8 cellular contexts compared by ENCODE assay signal in genomic region chr2:10079931-10080535, GRCh38. TPM values are rescaled to one million over a fixed set of nuclear protein-coding genes. Genes with fewer than 3 reads are reported as not detected.
DNase-seq lines count a peak whose midpoint lies in the region; ATAC-seq, FAIRE-seq and TF ChIP-seq lines count a peak whose summit lies in the region.

CYS1 (minus strand) TSS chr2:10080411; CDS start chr2:10080223, 188 bp downstream.

- intact Hi-C loops in K562 (cut with micrococcal nuclease) (no loop called here), kidney (cut with DNase I) (loop anchor here (10.0 kb wide), 1 partner anchor 355 kb away; no protein-coding TSS in a partner anchor), stomach (cut with DNase I; ENCODE audit: low total_unique reads) (no loop called here)

- no peak for TF ChIP-seq EP300 in K562 (IDR thresholded peaks at IDR 0.05; ENCODE audit: low read length)
- no peak for TF ChIP-seq EP300 in stomach (IDR thresholded peaks at IDR 0.05)

- TF ChIP-seq RAD21 in K562 (CRISPR knock-in tag; conservative IDR thresholded peaks at IDR 0.05 in 1 of 2, IDR thresholded peaks at IDR 0.05 in 1 of 2), result peak in 1 of 2 experiments; percentile 49; a peak in 2 of 4 replicates

- H3K36me3 ChIP-seq in BLaER1 treated with 17β-estradiol and CSF1 and Interleukin-3, amounts not matched to agents 10 nM and 100 nM, result no peaks in the 10 kb centered on the region
- H3K36me3 ChIP-seq in HUES6 (ENCODE audit: control insufficient read depth, insufficient read depth, low read length), result no peaks in the 10 kb centered on the region
- no peaks in the 10 kb centered on the region for H3K36me3 ChIP-seq in K562 (ENCODE audit: control insufficient read depth, insufficient read depth, low read length)
- peaks cover 0 to 4% of the 10 kb centered on the region in 2 donors for H3K36me3 ChIP-seq in kidney (ENCODE audit: control insufficient read depth in 1 of 2, insufficient read depth in 2 of 2, low read length in 2 of 2)
- no peaks in the 10 kb centered on the region for H3K36me3 ChIP-seq in stomach

- no peaks in the 10 kb centered on the region for H3K79me2 ChIP-seq in K562 (ENCODE audit: control insufficient read depth, insufficient read depth, low read length)

- POLR2A ChIA-PET in K562 (lab: Yijun Ruan, JAX), result no interaction called here

- peaks cover 0 to 36% (median 25%) of the 10 kb centered on the region in 11 experiments; a peak in 16 of 22 replicates for H4K20me1 ChIP-seq in BLaER1 treated with 17β-estradiol and CSF1 and Interleukin-3, amounts not matched to agents 10 nM and 100 nM
- 0 out of 2 replicates have a peak, but pooled peaks cover 7% of the 10 kb centered on the region for H4K20me1 ChIP-seq in K562 (replicated peaks; ENCODE audit: control insufficient read depth, insufficient read depth, low read length)

- in situ Hi-C loops in K562 (cut with MboI), result no loop called here

- H3K4me3 ChIP-seq in BLaER1 treated with 17β-estradiol and CSF1 and Interleukin-3, amounts not matched to agents 10 nM and 100 nM, result peak within 1 kb of the TSS; percentile 53 to 73 (median 62)
- peak within 1 kb of the TSS; percentile 56 for H3K4me3 ChIP-seq in HUES6 (ENCODE audit: low read depth, low read length)
- peak within 1 kb of the TSS; percentile 17; the same call in 1 of the 2 replicates for H3K4me3 ChIP-seq in K562
- H3K4me3 ChIP-seq in kidney (ENCODE audit: low read length in 2 of 2), result peak within 1 kb of the TSS; percentile 80 to 92
- H3K4me3 ChIP-seq in stomach, result peak within 1 kb of the TSS; percentile 54 to 69 (median 62)

- peak within 1 kb of the TSS in 10 of 11 experiments; percentile 30 to 75 (median 64); a peak in 21 of 22 replicates for H3K9ac ChIP-seq in BLaER1 treated with 17β-estradiol and CSF1 and Interleukin-3, amounts not matched to agents 10 nM and 100 nM
- H3K9ac ChIP-seq in HUES6 (ENCODE audit: low read length), result peak within 1 kb of the TSS; percentile 32
- peak within 1 kb of the TSS in 1 of 2 experiments; percentile 39; a peak in 2 of 4 replicates for H3K9ac ChIP-seq in K562 (ENCODE audit: insufficient read depth in 1 of 2, low read depth in 2 of 2, low read length in 2 of 2)
- peak within 1 kb of the TSS; percentile 73 to 89 for H3K9ac ChIP-seq in kidney (ENCODE audit: low read length in 2 of 2)

- no peak within 1 kb of the TSS for H3K27ac ChIP-seq in BLaER1 treated with 17β-estradiol and CSF1 and Interleukin-3, amounts not matched to agents 10 nM and 100 nM
- no peak within 1 kb of the TSS for H3K27ac ChIP-seq in HUES6 (ENCODE audit: low read depth, low read length)
- H3K27ac ChIP-seq in K562 (ENCODE audit: extremely low read depth, low read depth, low read length), result no peak within 1 kb of the TSS
- H3K27ac ChIP-seq in kidney (ENCODE audit: low read depth in 2 of 2, low read length in 2 of 2), result peak within 1 kb of the TSS; percentile 96 to 97
- H3K27ac ChIP-seq in stomach, result peak within 1 kb of the TSS; percentile 52 to 91 (median 73)

- no TSS peak for BruUV-seq in K562 (replicated peaks; lab: Mats Ljungman, UMichigan)

- WGBS in K562 (ENCODE audit: insufficient coverage, low coverage, missing lambda C conversion rate), result 0% methylated on average over 30 of the region's 88 CpGs
- 0 to 3% (median 2%) methylated on average over 20 to 86 of the region's 88 CpGs for WGBS in stomach, 5 donors

- TF ChIP-seq CTCF in K562 (IDR thresholded peaks at IDR 0.05 in 2 of 3, conservative IDR thresholded peaks at IDR 0.05 in 1 of 3; ENCODE audit: insufficient read depth in 2 of 3, low read depth in 1 of 3, low read length in 3 of 3) (peak in 2 of 3 experiments; percentile 38 to 47; a peak in 2 of 6 replicates), kidney (IDR thresholded peaks at IDR 0.05; ENCODE audit: borderline replicate concordance, extremely low read depth, insufficient read depth) (peak; percentile 54), stomach (IDR thresholded peaks at IDR 0.05) (peak in 1 of 7 experiments; percentile 37)

- peaks cover 8 to 29% (median 22%) of the 10 kb centered on the region in 10 experiments; a peak in 19 of 20 replicates for H3K4me1 ChIP-seq in BLaER1 treated with 17β-estradiol and CSF1 and Interleukin-3, amounts not matched to agents 10 nM and 100 nM
- peaks cover 12% of the 10 kb centered on the region for H3K4me1 ChIP-seq in HUES6 (ENCODE audit: control insufficient read depth, insufficient read depth, low read length)
- peaks cover 0 to 19% of the 10 kb centered on the region in 2 experiments; a peak in 3 of 5 replicates for H3K4me1 ChIP-seq in K562 (replicated peaks in 1 of 2; ENCODE audit: control insufficient read depth in 2 of 2, insufficient read depth in 2 of 2, low read length in 2 of 2)
- H3K4me1 ChIP-seq in kidney (ENCODE audit: control insufficient read depth in 1 of 2, insufficient read depth in 1 of 2, low read depth in 1 of 2, low read length in 2 of 2), result peaks cover 27 to 32% of the 10 kb centered on the region in 2 donors
- peaks cover 8 to 35% (median 26%) of the 10 kb centered on the region in 4 donors for H3K4me1 ChIP-seq in stomach

- CTCF ChIA-PET in K562 (lab: Yijun Ruan, JAX; ENCODE audit: low intra/inter-chr PET ratio), result interaction anchor here (0.6 kb wide), 1 partner anchor 16 kb away, joined by 4 read pairs; no protein-coding TSS in a partner anchor

- no peak within 1 kb of the TSS for H2AFZ ChIP-seq in K562 (ENCODE audit: low read depth, low read length)

- TF ChIP-seq POLR2A in K562 (conservative IDR thresholded peaks at IDR 0.05) (no peak), stomach (IDR thresholded peaks at IDR 0.05) (no peak)

- no peaks in the 10 kb centered on the region for H3K9me1 ChIP-seq in K562 (ENCODE audit: control insufficient read depth, insufficient read depth, low read length)

- FAIRE-seq in K562 (lab: Jason Lieb, UNC) (no peak), kidney (lab: Jason Lieb, UNC) (no peak)

- DNase-seq in K562 (ENCODE audit: extremely low read depth in 1 of 4, low spot score in 3 of 4) (peak; percentile 35 to 82 (median 71)), kidney (peak; percentile 88), stomach (no peak), NCI-H524 treated with DMSO at 0.1 percent for 48 hours (lab: John Stamatoyannopoulos, UW) (no peak)

- no peaks in the 10 kb centered on the region for H3K9me3 ChIP-seq in BLaER1 treated with 17β-estradiol and CSF1 and Interleukin-3, amounts not matched to agents 10 nM and 100 nM (replicated peaks in 1 of 11)
- H3K9me3 ChIP-seq in HUES6 (ENCODE audit: control insufficient read depth, insufficient read depth, low read depth, low read length) (no peaks in the 10 kb centered on the region), K562 (replicated peaks; ENCODE audit: control insufficient read depth, insufficient read depth, low read depth, low read length) (no peaks in the 10 kb centered on the region), kidney (ENCODE audit: control insufficient read depth in 1 of 2, low read length in 2 of 2) (no peaks in the 10 kb centered on the region), stomach (no peaks in the 10 kb centered on the region)

- H3K27me3 ChIP-seq in BLaER1 treated with 17β-estradiol and CSF1 and Interleukin-3, amounts not matched to agents 10 nM and 100 nM, result peaks cover 88 to 99% (median 96%) of the 10 kb centered on the region in 11 experiments
- H3K27me3 ChIP-seq in HUES6 (ENCODE audit: control insufficient read depth, insufficient read depth, low read length), result peaks cover 65% of the 10 kb centered on the region
- peaks cover 59 to 64% of the 10 kb centered on the region in 2 experiments for H3K27me3 ChIP-seq in K562 (ENCODE audit: control insufficient read depth in 2 of 2, insufficient read depth in 2 of 2, low read length in 2 of 2)
- peaks cover 0 to 95% (median 48%) of the 10 kb centered on the region in 3 donors for H3K27me3 ChIP-seq in stomach

- peak; percentile 33 for ATAC-seq in GM19023 (IDR thresholded peaks at IDR 0.05; ENCODE audit: unreplicated experiment)
- ATAC-seq in K562, result peak; percentile 68
- ATAC-seq in GM19328 (IDR thresholded peaks at IDR 0.05; ENCODE audit: unreplicated experiment), result no peak

- H3K4me2 ChIP-seq in BLaER1 treated with 17β-estradiol and CSF1 and Interleukin-3, amounts not matched to agents 10 nM and 100 nM, result peak within 1 kb of the TSS; percentile 83 to 97 (median 92)
- H3K4me2 ChIP-seq in K562 (ENCODE audit: insufficient read depth, low read length), result peak within 1 kb of the TSS; percentile 13; the same call in 1 of the 2 replicates

TF ChIP-seq in K562, 482 proteins besides CTCF, POLR2A, EP300 and RAD21 (continues in another document):
- peak in 1 of 2 experiments; percentile 14 for TF ChIP-seq E2F6 (IDR thresholded peaks at IDR 0.05; ENCODE audit: borderline replicate concordance in 1 of 2, extremely low read depth in 1 of 2, insufficient read depth in 1 of 2, insufficient read length in 1 of 2, low read depth in 1 of 2, low read length in 1 of 2, poor library complexity in 1 of 2, severe bottlenecking in 1 of 2)

RNA-seq across cellular contexts. Expression of gene CYS1, which starts in this region (rescaled TPM):
- total RNA-seq in K562 (2011; cell fraction: chromatin; rRNA removed; ENCODE audit: low replicate concordance), result not detected in 2 replicates
- total RNA-seq in K562 (2011; cell fraction: nucleolus; rRNA removed), result not detected in 2 replicates
- not detected in 2 replicates for total RNA-seq in K562 (2011; cell fraction: nucleoplasm; rRNA removed)
- total RNA-seq in K562 (2014; rRNA removed) (not detected in 2 replicates), K562 (2014; rRNA removed; fragmentation: Illumina TruSeq; extraction: Trizol) (not detected in 2 replicates), K562 (2015; rRNA removed; fragmentation: Illumina TruSeq; extraction: Trizol) (not detected in 2 replicates), K562 (2021) (0.11 TPM in 1 of 2 replicates, not detected in the other), kidney (245 TPM), stomach (10 to 100 TPM in 2 of 5 donors, 1 to 10 TPM in 2, not detected in 1; 3.5 to 33.8 (median 9.1) TPM)
- polyA plus RNA-seq in K562 (2011; rRNA removed) (not detected in 2 replicates), K562 (2014; fragmentation: Illumina TruSeq; extraction: Trizol) (not detected in 2 replicates), K562 (2014; fragmentation: Nextera tagmentation; extraction: Ambion mirVana) (not detected), K562 (2014; rRNA removed) (0.13 TPM in 1 of 2 replicates, not detected in the other), kidney (ENCODE audit: insufficient read depth, low read depth, low replicate concordance) (276 TPM), stomach (1 to 10 TPM; 1.1 to 5.8 (median 2.4) TPM)
- not detected in 2 replicates for polyA plus RNA-seq in K562 (2011; cell fraction: cytosol; rRNA removed)
- polyA plus RNA-seq in K562 (2011; cell fraction: nucleus; rRNA removed), result not detected in 2 replicates
- polyA plus RNA-seq in K562 (2012), result not detected in 2 replicates
- not detected in 2 replicates for polyA minus RNA-seq in K562 (2011; rRNA and poly(A)+ RNA removed)
- polyA minus RNA-seq in K562 (2011; cell fraction: cytosol; rRNA and poly(A)+ RNA removed), result not detected in 2 replicates
- polyA minus RNA-seq in K562 (2011; cell fraction: nucleus; rRNA and poly(A)+ RNA removed), result not detected in 2 replicates

Comparison
In these comparisons a context has a peak if more than half of its experiments do, and no peak if none do; other contexts are left out.
1. RNA of gene CYS1 (polyA plus RNA-seq): 276 TPM in kidney (single experiment); 1.1 to 5.8 TPM in stomach and 0.13 TPM in K562; every median in the first group is over 10 times any median in the second.
2. Peak in DNase-seq, ATAC-seq, H3K4me3 ChIP-seq and H3K4me2 ChIP-seq in K562; RNA of the gene not detected or under 1 TPM.
3. H3K27ac ChIP-seq: peak in kidney (2 of 2) and stomach (5 of 5); none in BLaER1 treated with 17β-estradiol and CSF1 and Interleukin-3, amounts not matched to agents 10 nM and 100 nM (0 of 11), HUES6 (single experiment) and K562 (single experiment).
4. H3K4me3 ChIP-seq: peak in every context shown above with its lines; median percentile 86 in kidney; 62 in BLaER1 treated with 17β-estradiol and CSF1 and Interleukin-3, amounts not matched to agents 10 nM and 100 nM; 62 in stomach; 56 in HUES6; 17 in K562.